8 cellular contexts compared by ENCODE assay signal in genomic region chr20:41618807-41619294, GRCh38. TPM values are rescaled to one million over a fixed set of nuclear protein-coding genes. Genes with fewer than 3 reads are reported as not detected.
DNase-seq lines count a peak whose midpoint lies in the region; ATAC-seq and TF ChIP-seq lines count a peak whose summit lies in the region.

No MANE protein-coding gene starts in this region.

- peak overlapping the region in 3 of 4 donors; percentile 71 to 92 (median 85) for H3K27ac ChIP-seq in gastroesophageal sphincter

- H3K36me3 Mint-ChIP-seq in T-cell (no peaks in the 10 kb centered on the region), progenitor cell of endocrine pancreas (ENCODE audit: insufficient read depth) (no peaks in the 10 kb centered on the region)

- H3K4me3 ChIP-seq in HAP-1 (peak overlapping the region; percentile 57), gastroesophageal sphincter (peak overlapping the region; percentile 79 to 82)

- no peaks in the 10 kb centered on the region for H3K4me1 ChIP-seq in HAP-1
- peaks cover 6 to 42% (median 7%) of the 10 kb centered on the region in 3 donors for H3K4me1 ChIP-seq in gastroesophageal sphincter

- DNase-seq in AG20443 (ENCODE audit: low spot score) = peak; percentile 24
- no peak for DNase-seq in HAP-1 (ENCODE audit: low spot score in 2 of 2)
- no peak for DNase-seq in T-cell
- no peak for DNase-seq in progenitor cell of endocrine pancreas (ENCODE audit: low spot score, unreplicated experiment)
- no peak for DNase-seq in stimulated activated CD4-positive, alpha-beta T cell treated with anti-CD3 and anti-CD28 coated beads, Interleukin-12 subunit alpha, Interleukin-12 subunit beta, amount 100 ng/mL, for 4 hours

- H3K9me3 ChIP-seq in HAP-1 = no peaks in the 10 kb centered on the region
- no peaks in the 10 kb centered on the region for H3K9me3 ChIP-seq in gastroesophageal sphincter

- CTCF ChIA-PET in T-cell (lab: Charles Lee) = interaction anchor here in 1 of 2 donors (1.0 to 2.6 kb wide), 3 partner anchors 11 to 74 kb away, joined by 3 to 15 read pairs (median 3); no protein-coding TSS in a partner anchor

- H3K27me3 ChIP-seq in HAP-1 (ENCODE audit: low read depth) (no peaks in the 10 kb centered on the region), gastroesophageal sphincter (no peaks in the 10 kb centered on the region)

- TF ChIP-seq CTCF in gastroesophageal sphincter (IDR thresholded peaks at IDR 0.05) (no peak), progenitor cell of endocrine pancreas (IDR thresholded peaks at IDR 0.05; ENCODE audit: unreplicated experiment) (no peak)

- POLR2A ChIA-PET in T-cell (lab: Charles Lee) = interaction anchor here (0.6 to 1.1 kb wide), 4 partner anchors 74 to 1840 kb away, joined by 3 to 5 read pairs (median 4); no protein-coding TSS in a partner anchor

- no peak for ATAC-seq in T-cell (replicated peaks in 1 of 4)
- ATAC-seq in gastroesophageal sphincter = peak; percentile 9
- no peak for ATAC-seq in HG02763 (IDR thresholded peaks at IDR 0.05; ENCODE audit: unreplicated experiment)
- ATAC-seq in HG02759 (IDR thresholded peaks at IDR 0.05; ENCODE audit: unreplicated experiment) = no peak

- H3K9me3 Mint-ChIP-seq in T-cell (no peaks in the 10 kb centered on the region), progenitor cell of endocrine pancreas (ENCODE audit: low read depth) (no peaks in the 10 kb centered on the region)

- H3K27me3 Mint-ChIP-seq in T-cell (no peaks in the 10 kb centered on the region), progenitor cell of endocrine pancreas (no peaks in the 10 kb centered on the region)

- H3K36me3 ChIP-seq in HAP-1 (replicated peaks) (no peaks in the 10 kb centered on the region), gastroesophageal sphincter (no peaks in the 10 kb centered on the region)

- peak overlapping the region; percentile 75 to 92 (median 77) for H3K4me3 Mint-ChIP-seq in T-cell
- peak overlapping the region; percentile 71 for H3K4me3 Mint-ChIP-seq in progenitor cell of endocrine pancreas (ENCODE audit: low read depth)

- TF ChIP-seq EP300 in gastroesophageal sphincter (IDR thresholded peaks at IDR 0.05) = no peak

- no peak for TF ChIP-seq POLR2A in gastroesophageal sphincter (IDR thresholded peaks at IDR 0.05)

- WGBS in gastroesophageal sphincter (ENCODE audit: low coverage in 1 of 2), 2 donors = 5 to 14% methylated on average over 4 to 11 of the region's 30 CpGs

- in situ Hi-C loops in HAP-1 (cut with MboI; ENCODE audit: low sequenced_read_pairs) = no loop called here

- peak overlapping the region; percentile 60 to 85 for H3K27ac Mint-ChIP-seq in T-cell
- H3K27ac Mint-ChIP-seq in progenitor cell of endocrine pancreas = peak overlapping the region; percentile 78

- peaks cover 43 to 47% (median 45%) of the 10 kb centered on the region in 3 donors for H3K4me1 Mint-ChIP-seq in T-cell
- H3K4me1 Mint-ChIP-seq in progenitor cell of endocrine pancreas (ENCODE audit: low read depth) = peaks cover 35% of the 10 kb centered on the region

RNA-seq across cellular contexts. Expression of gene CHD6, which starts 0.7 kb away (rescaled TPM):
- 100 to 1,000 TPM in 1 of 5 donors, 10 to 100 TPM in 4; 68.4 to 105 (median 74.9) TPM for total RNA-seq in T-cell
- total RNA-seq in gastroesophageal sphincter = 10 to 100 TPM; 37.4 to 58.3 (median 40.4) TPM
- total RNA-seq in progenitor cell of endocrine pancreas = 114 and 124 TPM in 2 replicates
